ENCODE assay signal across 1 cellular context in the genomic region with DNA sequence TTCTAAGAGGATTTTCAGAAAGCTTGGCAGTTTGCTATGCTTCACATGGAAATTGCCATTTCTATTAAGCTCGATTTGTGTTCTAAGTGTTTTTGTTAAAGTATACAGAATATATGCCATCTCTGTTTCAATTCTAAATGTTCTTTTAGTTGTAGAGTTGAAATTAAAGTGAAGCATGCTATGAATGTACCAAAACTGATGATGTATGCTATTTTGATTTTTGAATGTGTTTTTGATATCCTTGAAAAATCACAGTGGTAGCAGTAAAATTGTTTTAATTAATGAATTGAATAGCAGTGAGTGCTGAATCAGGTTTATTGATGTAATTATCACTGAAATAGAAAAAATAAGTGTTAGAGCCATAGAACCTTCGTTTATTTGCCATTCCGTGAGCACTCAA.
TF ChIP-seq lines count a peak whose summit lies in the region.

No MANE protein-coding gene starts in this region.

TF ChIP-seq in K562, 482 proteins besides CTCF, POLR2A, EP300 and RAD21 (continued from another document):
- TF ChIP-seq MAFK (IDR thresholded peaks at IDR 0.05; ENCODE audit: low read length), result peak; percentile 39; the same call in 1 of the 2 replicates
- TF ChIP-seq MYBL2 (IDR thresholded peaks at IDR 0.05; ENCODE audit: low read depth), result no peak
- no peak for TF ChIP-seq MYBL2 (CRISPR knock-in tag; IDR thresholded peaks at IDR 0.05; ENCODE audit: borderline replicate concordance)
